Comparison of ENCODE assay signal across 22 cellular contexts in the genomic region with DNA sequence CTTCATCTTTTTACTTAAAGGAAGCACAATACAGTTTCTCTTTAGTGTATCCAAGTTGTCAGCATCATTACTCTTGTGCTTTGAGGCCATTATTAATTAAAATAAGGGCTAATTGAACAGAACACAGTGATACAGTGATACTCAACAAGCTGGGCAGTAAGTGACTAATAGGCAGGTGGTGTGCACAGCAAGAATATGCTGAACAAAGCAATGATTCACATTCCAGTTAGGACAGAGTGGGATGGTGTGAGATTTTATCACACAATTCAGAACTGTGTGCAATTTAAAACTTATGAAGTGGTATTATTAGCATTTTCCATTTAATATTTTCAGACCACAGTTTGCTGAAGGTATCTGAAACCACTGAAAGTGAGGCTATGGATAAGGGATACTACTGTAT.
"Had no signal": no experiment of that assay in that cellular context is flagged by ENCODE, and none has a peak within 500 bp of the region (broad histone marks: within the 10 kb centered on the region; RNA-seq: fewer than 3 reads in every experiment).

No MANE protein-coding gene starts in this region.

- H3K36me3 ChIP-seq: breast epithelium, esophagus squamous epithelium, gastrocnemius medialis, heart right ventricle, neutrophil, transverse colon had no signal

- H3K27me3 ChIP-seq: breast epithelium, dorsolateral prefrontal cortex, esophagus squamous epithelium, gastrocnemius medialis, heart right ventricle, neutrophil, transverse colon had no signal

- H3K4me3 ChIP-seq: breast epithelium, dorsolateral prefrontal cortex, esophagus squamous epithelium, gastrocnemius medialis, heart right ventricle, transverse colon had no signal

- ATAC-seq: activated CD4-positive, CD25-positive, alpha-beta regulatory T cell treated with anti-CD3 and anti-CD28 coated beads, Interleukin-2, amount 50 U/mL, for 24 hours; gastrocnemius medialis; heart right ventricle; left lobe of liver; natural killer cell; right cardiac atrium had no signal

- DNase-seq: activated naive CD4-positive, alpha-beta T cell; activated naive CD8-positive, alpha-beta T cell treated with anti-CD3 and anti-CD28 coated beads, Interleukin-2, amount 10 ng/mL, durations not matched to agents 7 days and 5 days; activated T-cell treated with anti-CD3 and anti-CD28 coated beads for 4 hours; dorsolateral prefrontal cortex; esophagus squamous epithelium; gastrocnemius medialis; heart right ventricle; natural killer cell; right cardiac atrium; small intestine; stimulated activated CD4-positive, alpha-beta T cell treated with anti-CD3 and anti-CD28 coated beads, Interleukin-4, amount 100 ng/mL, for 4 hours; stimulated activated CD8-positive, alpha-beta memory T cell treated with anti-CD3 and anti-CD28 coated beads, Interleukin-4, amount 100 ng/mL, for 48 hours; stimulated activated naive CD4-positive, alpha-beta T cell treated with Interleukin-2 at 50 U/mL for 16 hours; substantia nigra; T-helper 1 cell; T1000; transverse colon had no signal

- FAIRE-seq: islet of Langerhans, small intestine had no signal
